In genomic region chr2:73110622-73111299, GRCh38 we compare ENCODE assay signal across 9 cellular contexts. TPM values are rescaled to one million over a fixed set of nuclear protein-coding genes. Genes with fewer than 3 reads are reported as not detected.
A peak's percentile ranks its signal among the peaks of the same experiment; 100 is the strongest.
DNase-seq lines count a peak whose midpoint lies in the region; ATAC-seq and TF ChIP-seq lines count a peak whose summit lies in the region.
"Had no signal": no experiment of that assay in that cellular context is flagged by ENCODE, and none has a peak within 500 bp of the region (broad histone marks: within the 10 kb centered on the region; RNA-seq: fewer than 3 reads in every experiment).

No MANE protein-coding gene starts in this region.

- H3K27ac ChIP-seq in SK-N-MC, result no peak overlapping the region

- no peak for TF ChIP-seq CTCF in progenitor cell of endocrine pancreas (IDR thresholded peaks at IDR 0.05; ENCODE audit: unreplicated experiment)

- H3K36me3 Mint-ChIP-seq in progenitor cell of endocrine pancreas (ENCODE audit: insufficient read depth), result no peaks in the 10 kb centered on the region
- H3K36me3 Mint-ChIP-seq: stimulated activated memory B cell treated with anti-CD40 and anti-IgM and Interleukin-4, amounts not matched to agents 10 μg/mL and 1 μg/mL and 100 μg/mL, for 72 hours had no signal

- no peaks in the 10 kb centered on the region for H3K9me3 ChIP-seq in SK-N-MC (ENCODE audit: low read depth, low read length)

- peaks cover 20% of the 10 kb centered on the region for H3K4me1 Mint-ChIP-seq in progenitor cell of endocrine pancreas (ENCODE audit: low read depth)

- H3K9ac ChIP-seq in SK-N-MC (ENCODE audit: insufficient read length), result peak overlapping the region; percentile 13

- peak overlapping the region; percentile 93 for H3K4me3 ChIP-seq in SK-N-MC

- peak overlapping the region; percentile 94 for H3K27ac Mint-ChIP-seq in progenitor cell of endocrine pancreas
- H3K27ac Mint-ChIP-seq: stimulated activated memory B cell treated with anti-CD40 and anti-IgM and Interleukin-4, amounts not matched to agents 10 μg/mL and 1 μg/mL and 100 μg/mL, for 72 hours had no signal

- H3K36me3 ChIP-seq in SK-N-MC (ENCODE audit: insufficient read depth, low read length), result no peaks in the 10 kb centered on the region

- no peaks in the 10 kb centered on the region for H3K9me3 Mint-ChIP-seq in progenitor cell of endocrine pancreas (ENCODE audit: low read depth)
- H3K9me3 Mint-ChIP-seq: stimulated activated memory B cell treated with anti-CD40 and anti-IgM and Interleukin-4, amounts not matched to agents 10 μg/mL and 1 μg/mL and 100 μg/mL, for 72 hours had no signal

- no peaks in the 10 kb centered on the region for H3K27me3 Mint-ChIP-seq in progenitor cell of endocrine pancreas
- H3K27me3 Mint-ChIP-seq: stimulated activated memory B cell treated with anti-CD40 and anti-IgM and Interleukin-4, amounts not matched to agents 10 μg/mL and 1 μg/mL and 100 μg/mL, for 72 hours had no signal

- DNase-seq in EH (ENCODE audit: low read depth), result peak; percentile 67
- no peak for DNase-seq in SK-N-MC (ENCODE audit: low read depth, low spot score)
- peak; percentile 59 for DNase-seq in fibroblast of peridontal ligament (ENCODE audit: extremely low read depth)
- no peak for DNase-seq in progenitor cell of endocrine pancreas (ENCODE audit: low spot score, unreplicated experiment)
- DNase-seq in SW 1271 (lab: John Stamatoyannopoulos, UW), result no peak

- ATAC-seq in HG03039 (IDR thresholded peaks at IDR 0.05; ENCODE audit: unreplicated experiment) (no peak), GM18517 (IDR thresholded peaks at IDR 0.05; ENCODE audit: unreplicated experiment) (no peak), HG02571 (IDR thresholded peaks at IDR 0.05; ENCODE audit: unreplicated experiment) (no peak)
- ATAC-seq: stimulated activated memory B cell treated with anti-CD40 and anti-IgM and Interleukin-4, amounts not matched to agents 10 μg/mL and 1 μg/mL and 100 μg/mL, for 72 hours had no signal

- peak overlapping the region; percentile 79 for H3K4me3 Mint-ChIP-seq in progenitor cell of endocrine pancreas (ENCODE audit: low read depth)

RNA-seq across cellular contexts. Expression of gene RAB11FIP5, which starts 2.0 kb away (rescaled TPM):
- total RNA-seq in progenitor cell of endocrine pancreas, result 22.0 and 23.5 TPM in 2 replicates

RNA-seq across cellular contexts. Expression of gene SFXN5, which starts 39.2 kb away (rescaled TPM):
- 33.1 and 36.0 TPM in 2 replicates for total RNA-seq in progenitor cell of endocrine pancreas

Comparison
In these comparisons a context has a peak if more than half of its experiments do, and no peak if none do; other contexts are left out.
1. DNase-seq: peak in EH (single experiment) and fibroblast of peridontal ligament (single experiment); none in SK-N-MC (single experiment), progenitor cell of endocrine pancreas (single experiment) and SW 1271 (0 of 2).